ENCODE assay signal across 10 cellular contexts in genomic region chr22:28440517-28441366, GRCh38.
DNase-seq lines count a peak whose midpoint lies in the region; ATAC-seq and TF ChIP-seq lines count a peak whose summit lies in the region.
"Had no signal": no experiment of that assay in that cellular context is flagged by ENCODE, and none has a peak within 500 bp of the region (broad histone marks: within the 10 kb centered on the region; RNA-seq: fewer than 3 reads in every experiment).

No MANE protein-coding gene starts in this region.

- no peak overlapping the region for H3K27ac Mint-ChIP-seq in activated naive CD4-positive, alpha-beta T cell treated with anti-CD3 and anti-CD28 coated beads, Interleukin-2, amount 10 ng/mL, durations not matched to agents 7 days and 5 days

- H3K27me3 ChIP-seq in parathyroid adenoma (ENCODE audit: control insufficient read depth, insufficient read depth, low read length), result no peaks in the 10 kb centered on the region

- peaks cover 29% of the 10 kb centered on the region for H3K27me3 Mint-ChIP-seq in activated naive CD4-positive, alpha-beta T cell treated with anti-CD3 and anti-CD28 coated beads, Interleukin-2, amount 10 ng/mL, durations not matched to agents 7 days and 5 days

- H3K27ac ChIP-seq in parathyroid adenoma, result peak overlapping the region; percentile 58

- H3K4me3 ChIP-seq in AG09309 (ENCODE audit: control insufficient read depth, low read depth, low read length), result peak overlapping the region; percentile 15
- no peak overlapping the region for H3K4me3 ChIP-seq in parathyroid adenoma (ENCODE audit: low read depth, low read length)

- no peak for TF ChIP-seq CTCF in AG09309 (IDR thresholded peaks at IDR 0.05; ENCODE audit: control insufficient read depth, insufficient read depth, low read depth, low read length, missing control alignments)
- TF ChIP-seq CTCF in parathyroid adenoma (IDR thresholded peaks at IDR 0.05), result no peak

- H3K4me3 Mint-ChIP-seq in activated naive CD4-positive, alpha-beta T cell treated with anti-CD3 and anti-CD28 coated beads, Interleukin-2, amount 10 ng/mL, durations not matched to agents 7 days and 5 days, result no peak overlapping the region

- DNase-seq in AG09309 (ENCODE audit: low read depth), result no peak
- DNase-seq in NAMALWA (ENCODE audit: low spot score), result peak; percentile 9
- peak; percentile 83 for DNase-seq in fibroblast of gingiva (ENCODE audit: low read depth)
- no peak for DNase-seq in activated naive CD4-positive, alpha-beta T cell treated with anti-CD3 and anti-CD28 coated beads, Interleukin-2, amount 10 ng/mL, durations not matched to agents 7 days and 5 days
- no peak for DNase-seq in effector CD8-positive, alpha-beta T cell (lab: John Stamatoyannopoulos, UW)
- DNase-seq: activated T-cell treated with anti-CD3 and anti-CD28 coated beads, Interleukin-2, amount 50 U/mL, for 4 hours; Caco-2 had no signal

- H3K9ac ChIP-seq in parathyroid adenoma, result no peak overlapping the region

- no peaks in the 10 kb centered on the region for H3K79me2 ChIP-seq in parathyroid adenoma

- peaks cover 3% of the 10 kb centered on the region for H3K4me1 ChIP-seq in parathyroid adenoma
- H3K4me1 ChIP-seq: Caco-2 had no signal

- no peaks in the 10 kb centered on the region for H3K9me3 ChIP-seq in parathyroid adenoma (ENCODE audit: control insufficient read depth, low read length)
- H3K9me3 ChIP-seq: Caco-2 had no signal

- ATAC-seq in HG03571 (IDR thresholded peaks at IDR 0.05; ENCODE audit: unreplicated experiment) (no peak), HG03439 (IDR thresholded peaks at IDR 0.05; ENCODE audit: unreplicated experiment) (no peak)
- ATAC-seq: activated T-cell treated with anti-CD3 and anti-CD28 coated beads, Interleukin-2, amount 50 U/mL, for 4 hours had no signal

- H3K36me3 ChIP-seq in parathyroid adenoma (ENCODE audit: control insufficient read depth, insufficient read depth, low read length), result no peaks in the 10 kb centered on the region

- CTCF ChIA-PET in activated naive CD4-positive, alpha-beta T cell treated with anti-CD3 and anti-CD28 coated beads, Interleukin-2, amount 10 ng/mL, durations not matched to agents 7 days and 5 days (lab: Charles Lee), result interaction anchor here (0.6 to 5.9 kb wide), 11 partner anchors 12 to 422 kb away, joined by 3 to 76 read pairs (median 4); no protein-coding TSS in a partner anchor

- H3K36me3 Mint-ChIP-seq in activated naive CD4-positive, alpha-beta T cell treated with anti-CD3 and anti-CD28 coated beads, Interleukin-2, amount 10 ng/mL, durations not matched to agents 7 days and 5 days, result no peaks in the 10 kb centered on the region

- H3K9me3 Mint-ChIP-seq in activated naive CD4-positive, alpha-beta T cell treated with anti-CD3 and anti-CD28 coated beads, Interleukin-2, amount 10 ng/mL, durations not matched to agents 7 days and 5 days, result no peaks in the 10 kb centered on the region
- H3K9me3 Mint-ChIP-seq: activated T-cell treated with anti-CD3 and anti-CD28 coated beads, Interleukin-2, amount 50 U/mL, for 4 hours had no signal

- peak overlapping the region; percentile 18 for H2AFZ ChIP-seq in parathyroid adenoma

- H3K4me1 Mint-ChIP-seq in activated naive CD4-positive, alpha-beta T cell treated with anti-CD3 and anti-CD28 coated beads, Interleukin-2, amount 10 ng/mL, durations not matched to agents 7 days and 5 days, result peaks cover 32% of the 10 kb centered on the region

- peak overlapping the region; percentile 39 for H3K4me2 ChIP-seq in parathyroid adenoma (ENCODE audit: low read length)

Comparison
In these comparisons a context has a peak if more than half of its experiments do, and no peak if none do; other contexts are left out.
1. DNase-seq: peak in NAMALWA (single experiment) and fibroblast of gingiva (single experiment); none in AG09309 (single experiment), activated naive CD4-positive, alpha-beta T cell treated with anti-CD3 and anti-CD28 coated beads, Interleukin-2, amount 10 ng/mL, durations not matched to agents 7 days and 5 days (single experiment) and effector CD8-positive, alpha-beta T cell (single experiment).